Comparison of ENCODE assay signal across 32 cellular contexts in the genomic region with DNA sequence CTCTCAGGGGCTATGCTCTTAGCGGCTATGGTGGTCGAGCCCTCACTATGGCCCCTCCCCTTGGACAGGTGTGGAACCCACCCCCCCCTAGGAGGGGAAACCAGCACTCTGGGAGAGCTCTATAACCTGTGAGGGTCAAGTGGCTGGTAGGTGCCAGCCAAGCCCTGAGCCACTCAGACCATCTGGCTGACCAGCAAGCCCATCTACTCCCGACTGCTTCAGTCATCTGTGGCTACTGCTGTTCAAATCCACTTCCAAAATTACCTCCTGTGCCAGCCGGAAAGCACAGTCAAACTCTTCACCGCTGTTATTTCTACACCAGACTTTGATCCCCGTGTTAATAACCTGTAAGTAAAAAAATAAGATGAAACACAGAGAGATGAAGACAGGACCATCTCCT.
"Had no signal": no experiment of that assay in that cellular context is flagged by ENCODE, and none has a peak within 500 bp of the region (broad histone marks: within the 10 kb centered on the region; RNA-seq: fewer than 3 reads in every experiment).

No MANE protein-coding gene starts in this region.

- ATAC-seq: activated CD8-positive, alpha-beta memory T cell treated with anti-CD3 and anti-CD28 coated beads, Interleukin-2, amount 10 ng/mL, durations not matched to agents 7 days and 5 days; body of pancreas; PC-3; SK-N-SH treated with all-trans-retinoic acid at 6 μM for 48 hours had no signal

- H3K4me1 Mint-ChIP-seq: activated B cell treated with CpG ODN at 0.5 μM for 24 hours had no signal

- DNase-seq: activated B cell treated with CpG ODN at 0.5 μM for 24 hours; activated CD4-positive, alpha-beta memory T cell treated with anti-CD3 and anti-CD28 coated beads, Interleukin-2, amount 10 ng/mL, durations not matched to agents 7 days and 5 days; activated CD4-positive, alpha-beta T cell treated with anti-CD3 and anti-CD28 coated beads for 4 hours; activated CD4-positive, alpha-beta T cell treated with anti-CD3 and anti-CD28 coated beads, Interleukin-2, amount 50 U/mL, for 1 hour; activated CD4-positive, CD25-positive, alpha-beta regulatory T cell treated with anti-CD3 and anti-CD28 coated beads, Interleukin-2, amount 50 U/mL, for 72 hours; activated CD8-positive, alpha-beta memory T cell treated with anti-CD3 and anti-CD28 coated beads for 24 hours; activated CD8-positive, alpha-beta memory T cell treated with anti-CD3 and anti-CD28 coated beads, Interleukin-2, amount 10 ng/mL, durations not matched to agents 7 days and 5 days; activated CD8-positive, alpha-beta memory T cell treated with anti-CD3 and anti-CD28 coated beads, Interleukin-2, amount 50 U/mL, for 48 hours; activated effector memory CD4-positive, alpha-beta T cell treated with Interleukin-2 at 50 U/mL for 16 hours; activated naive CD4-positive, alpha-beta T cell treated with anti-CD3 and anti-CD28 coated beads, Interleukin-2, amount 50 U/mL, for 16 hours; body of pancreas; Kasumi-1; KG1; MG63; MV-4-11; NCI-H1092; NCI-H1436 treated with DMSO at 0.1 percent for 48 hours; NCI-H187; NCI-H2029 treated with DMSO at 0.1 percent for 48 hours; NCI-H2107; NCI-H2171; NCI-H510A; NCI-H526; NCI-H748 treated with DMSO at 0.1 percent for 48 hours; NK-92 treated with Interleukin-12 subunit alpha and Interleukin-12 subunit beta, amount 100 ng/mL, for 24 hours; PC-3; SIG-M5; SW 1271; T-helper 1 cell; T-helper 2 cell; T-helper 9 cell had no signal

- H3K9me3 Mint-ChIP-seq: activated B cell treated with CpG ODN at 0.5 μM for 24 hours; activated CD4-positive, alpha-beta memory T cell treated with anti-CD3 and anti-CD28 coated beads, Interleukin-2, amount 10 ng/mL, durations not matched to agents 7 days and 5 days had no signal

- H3K27ac Mint-ChIP-seq: activated B cell treated with CpG ODN at 0.5 μM for 24 hours; activated CD4-positive, alpha-beta memory T cell treated with anti-CD3 and anti-CD28 coated beads, Interleukin-2, amount 10 ng/mL, durations not matched to agents 7 days and 5 days; activated CD8-positive, alpha-beta memory T cell treated with anti-CD3 and anti-CD28 coated beads, Interleukin-2, amount 10 ng/mL, durations not matched to agents 7 days and 5 days had no signal

- H3K4me3 Mint-ChIP-seq: activated B cell treated with CpG ODN at 0.5 μM for 24 hours; activated CD4-positive, alpha-beta memory T cell treated with anti-CD3 and anti-CD28 coated beads, Interleukin-2, amount 10 ng/mL, durations not matched to agents 7 days and 5 days; activated CD8-positive, alpha-beta memory T cell treated with anti-CD3 and anti-CD28 coated beads, Interleukin-2, amount 10 ng/mL, durations not matched to agents 7 days and 5 days had no signal

- H3K27me3 Mint-ChIP-seq: activated B cell treated with CpG ODN at 0.5 μM for 24 hours; activated CD4-positive, alpha-beta memory T cell treated with anti-CD3 and anti-CD28 coated beads, Interleukin-2, amount 10 ng/mL, durations not matched to agents 7 days and 5 days; activated CD8-positive, alpha-beta memory T cell treated with anti-CD3 and anti-CD28 coated beads, Interleukin-2, amount 10 ng/mL, durations not matched to agents 7 days and 5 days had no signal
